ENCODE assay signal across 23 cellular contexts in genomic region chr11:40149721-40150120, GRCh38.
A peak's percentile ranks its signal among the peaks of the same experiment; 100 is the strongest.
DNase-seq lines count a peak whose midpoint lies in the region; ATAC-seq, FAIRE-seq and TF ChIP-seq lines count a peak whose summit lies in the region.
"Had no signal": no experiment of that assay in that cellular context is flagged by ENCODE, and none has a peak within 500 bp of the region (broad histone marks: within the 10 kb centered on the region; RNA-seq: fewer than 3 reads in every experiment).

No MANE protein-coding gene starts in this region.

- no peaks in the 10 kb centered on the region for H3K79me1 ChIP-seq in mesenchymal stem cell (replicated peaks; ENCODE audit: low read length, poor library complexity, severe bottlenecking)

- no peaks in the 10 kb centered on the region for H3K27me3 Mint-ChIP-seq in naive thymus-derived CD4-positive, alpha-beta T cell
- H3K27me3 Mint-ChIP-seq: CD4-positive, CD25-positive, alpha-beta regulatory T cell; CD8-positive, alpha-beta memory T cell had no signal

- TF ChIP-seq CTCF in astrocyte of the cerebellum (IDR thresholded peaks at IDR 0.05; ENCODE audit: low read depth, low read length, missing control alignments), result no peak

- no peak overlapping the region for H2BK120ac ChIP-seq in mesenchymal stem cell (ENCODE audit: low read depth, low read length)

- H4K8ac ChIP-seq in mesenchymal stem cell (ENCODE audit: low read length), result no peak overlapping the region

- no peak overlapping the region for H2AFZ ChIP-seq in mesenchymal stem cell (ENCODE audit: low read depth, low read length)
- H2AFZ ChIP-seq: GM23248 had no signal

- H3K23ac ChIP-seq in mesenchymal stem cell (ENCODE audit: low read length in 2 of 2), result no peak overlapping the region

- H3K14ac ChIP-seq in mesenchymal stem cell (ENCODE audit: low read length in 2 of 2), result no peak overlapping the region

- H3K4me2 ChIP-seq in mesenchymal stem cell (ENCODE audit: low read length, poor library complexity, severe bottlenecking), result no peak overlapping the region

- no peak overlapping the region for H4K91ac ChIP-seq in mesenchymal stem cell (ENCODE audit: low read length)

- in situ Hi-C loops in astrocyte of the cerebellum (cut with HindIII; ENCODE audit: low sequenced_read_pairs), result no loop called here

- no peaks in the 10 kb centered on the region for H3K4me1 Mint-ChIP-seq in naive thymus-derived CD4-positive, alpha-beta T cell
- H3K4me1 Mint-ChIP-seq: CD4-positive, CD25-positive, alpha-beta regulatory T cell; CD8-positive, alpha-beta memory T cell had no signal

- peak; percentile 27 for DNase-seq in astrocyte of the cerebellum (ENCODE audit: low read depth)
- DNase-seq in mesenchymal stem cell, result peak; percentile 21
- DNase-seq in urothelium cell line (ENCODE audit: low spot score), result peak; percentile 3
- no peak for DNase-seq in DMS 273 treated with DMSO at 0.1 percent for 48 hours (lab: John Stamatoyannopoulos, UW)
- DNase-seq in NCI-H1930 (lab: John Stamatoyannopoulos, UW), result no peak
- DNase-seq in naive thymus-derived CD4-positive, alpha-beta T cell, result no peak
- DNase-seq: ACHN; BE2C; C1 segment of cervical spinal cord; CD4-positive, CD25-positive, alpha-beta regulatory T cell; CD8-positive, alpha-beta memory T cell; COR-L47; GM23248; HCEC 1CT; HFFc6; IMR-90 had no signal

- no peak overlapping the region for H2BK12ac ChIP-seq in mesenchymal stem cell (ENCODE audit: low read length in 2 of 2)

- H3K4me1 ChIP-seq in mesenchymal stem cell (ENCODE audit: control insufficient read depth, insufficient read depth, low read depth, low read length), result no peaks in the 10 kb centered on the region
- H3K4me1 ChIP-seq in naive thymus-derived CD4-positive, alpha-beta T cell (ENCODE audit: control insufficient read depth in 2 of 2, insufficient read depth in 2 of 2, low read length in 2 of 2), result no peaks in the 10 kb centered on the region
- H3K4me1 ChIP-seq: BE2C had no signal

- no peak for FAIRE-seq in urothelium cell line (lab: Jason Lieb, UNC)
- FAIRE-seq: A204.1, G401.6, GM12891, H54, HTR-8/SVneo, K562 had no signal

- H3K27ac ChIP-seq in mesenchymal stem cell (ENCODE audit: low read length, poor library complexity, severe bottlenecking), result no peak overlapping the region
- H3K27ac ChIP-seq in naive thymus-derived CD4-positive, alpha-beta T cell (ENCODE audit: low read depth, low read length), result no peak overlapping the region
- H3K27ac ChIP-seq: GM23248 had no signal

- H3K18ac ChIP-seq in mesenchymal stem cell (ENCODE audit: low read depth in 1 of 2, low read length in 2 of 2), result no peak overlapping the region

- no peak overlapping the region for H2BK5ac ChIP-seq in mesenchymal stem cell (ENCODE audit: low read depth, low read length, poor library complexity, severe bottlenecking)

- no peaks in the 10 kb centered on the region for H3K27me3 ChIP-seq in mesenchymal stem cell (ENCODE audit: control insufficient read depth in 1 of 2, insufficient read depth in 1 of 2, low read length in 2 of 2)
- no peaks in the 10 kb centered on the region for H3K27me3 ChIP-seq in naive thymus-derived CD4-positive, alpha-beta T cell (ENCODE audit: control insufficient read depth in 2 of 2, insufficient read depth in 2 of 2, low read length in 2 of 2)
- H3K27me3 ChIP-seq: BE2C had no signal

- H2BK15ac ChIP-seq in mesenchymal stem cell (ENCODE audit: low read depth, poor library complexity, severe bottlenecking), result no peak overlapping the region

- H3K9me3 Mint-ChIP-seq in naive thymus-derived CD4-positive, alpha-beta T cell, result peaks cover 0 to 32% (median 14%) of the 10 kb centered on the region in 11 donors

- no peak overlapping the region for H3K4ac ChIP-seq in mesenchymal stem cell (ENCODE audit: low read depth in 1 of 2, low read length in 2 of 2)

- H3K9me3 ChIP-seq in mesenchymal stem cell (ENCODE audit: control insufficient read depth, low read length), result peaks cover 6% of the 10 kb centered on the region
- no peaks in the 10 kb centered on the region for H3K9me3 ChIP-seq in naive thymus-derived CD4-positive, alpha-beta T cell (ENCODE audit: control insufficient read depth in 2 of 3, low read length in 3 of 3)
- H3K9me3 ChIP-seq: BE2C had no signal

- no peak overlapping the region for H3K9ac ChIP-seq in mesenchymal stem cell (ENCODE audit: low read length)
- H3K9ac ChIP-seq: GM23248 had no signal

- H3K4me3 ChIP-seq in astrocyte of the cerebellum (ENCODE audit: low read depth, low read length) (no peak overlapping the region), mesenchymal stem cell (ENCODE audit: insufficient read depth in 1 of 2, low read depth in 1 of 2, low read length in 2 of 2) (no peak overlapping the region)
- H3K4me3 ChIP-seq in naive thymus-derived CD4-positive, alpha-beta T cell (ENCODE audit: low read length), result no peak overlapping the region
- H3K4me3 ChIP-seq: GM23248, K562 had no signal

- H3K27ac Mint-ChIP-seq in naive thymus-derived CD4-positive, alpha-beta T cell, result no peak overlapping the region
- H3K27ac Mint-ChIP-seq: CD4-positive, CD25-positive, alpha-beta regulatory T cell; CD8-positive, alpha-beta memory T cell; HFFc6 had no signal

- H2AK5ac ChIP-seq in mesenchymal stem cell (ENCODE audit: low read length, severe bottlenecking), result no peak overlapping the region

- no peaks in the 10 kb centered on the region for H3K36me3 Mint-ChIP-seq in naive thymus-derived CD4-positive, alpha-beta T cell
- H3K36me3 Mint-ChIP-seq: CD4-positive, CD25-positive, alpha-beta regulatory T cell; CD8-positive, alpha-beta memory T cell had no signal

- H3K36me3 ChIP-seq in mesenchymal stem cell (ENCODE audit: control insufficient read depth in 1 of 2, insufficient read depth in 2 of 2, low read depth in 1 of 2, low read length in 2 of 2), result no peaks in the 10 kb centered on the region
- H3K36me3 ChIP-seq in naive thymus-derived CD4-positive, alpha-beta T cell (ENCODE audit: control insufficient read depth in 2 of 3, insufficient read depth in 3 of 3, low read length in 3 of 3), result no peaks in the 10 kb centered on the region
- H3K36me3 ChIP-seq: BE2C had no signal

- intact Hi-C loops in naive thymus-derived CD4-positive, alpha-beta T cell (cut with micrococcal nuclease), result loop anchor here in 1 of 2 donors (10.0 kb wide), 1 partner anchor 65 kb away; no protein-coding TSS in a partner anchor

- POLR2A ChIA-PET in naive thymus-derived CD4-positive, alpha-beta T cell (lab: Charles Lee), result interaction anchor here (0.6 kb wide), 1 partner anchor 96 kb away, joined by 4 read pairs; no protein-coding TSS in a partner anchor

- CTCF ChIA-PET in naive thymus-derived CD4-positive, alpha-beta T cell (lab: Charles Lee), result no interaction called here

- H3K4me3 Mint-ChIP-seq in naive thymus-derived CD4-positive, alpha-beta T cell, result no peak overlapping the region
- H3K4me3 Mint-ChIP-seq: CD4-positive, CD25-positive, alpha-beta regulatory T cell; CD8-positive, alpha-beta memory T cell; HFFc6 had no signal

- peak; percentile 43 for ATAC-seq in HG03432 (IDR thresholded peaks at IDR 0.05; ENCODE audit: unreplicated experiment)
- no peak for ATAC-seq in naive thymus-derived CD4-positive, alpha-beta T cell
- ATAC-seq: K562 had no signal

Comparison
In these comparisons a context has a peak if more than half of its experiments do, and no peak if none do; other contexts are left out.
1. DNase-seq: peak in astrocyte of the cerebellum (single experiment), mesenchymal stem cell (single experiment) and urothelium cell line (single experiment); none in DMS 273 treated with DMSO at 0.1 percent for 48 hours (single experiment), NCI-H1930 (0 of 2) and naive thymus-derived CD4-positive, alpha-beta T cell (0 of 9).